In genomic region chr15:58497036-58497785, GRCh38 we compare ENCODE assay signal across 16 cellular contexts.
DNase-seq lines count a peak whose midpoint lies in the region; ATAC-seq, FAIRE-seq and TF ChIP-seq lines count a peak whose summit lies in the region.
"Had no signal": no experiment of that assay in that cellular context is flagged by ENCODE, and none has a peak within 500 bp of the region (broad histone marks: within the 10 kb centered on the region; RNA-seq: fewer than 3 reads in every experiment).

No MANE protein-coding gene starts in this region.

- H3K23me2 ChIP-seq in H1 (ENCODE audit: low read depth, low read length), result no peaks in the 10 kb centered on the region

- H3K27me3 Mint-ChIP-seq in activated T-cell treated with anti-CD3 and anti-CD28 coated beads, Interleukin-2, amount 50 U/mL, for 72 hours (ENCODE audit: low read depth), result no peaks in the 10 kb centered on the region
- peaks cover 23% of the 10 kb centered on the region for H3K27me3 Mint-ChIP-seq in progenitor cell of endocrine pancreas

- no peak overlapping the region for H3K4me3 Mint-ChIP-seq in activated T-cell treated with anti-CD3 and anti-CD28 coated beads, Interleukin-2, amount 50 U/mL, for 72 hours
- H3K4me3 Mint-ChIP-seq in progenitor cell of endocrine pancreas (ENCODE audit: low read depth), result no peak overlapping the region

- no peaks in the 10 kb centered on the region; a peak in 1 of 7 replicates for H3K4me1 ChIP-seq in H1 (replicated peaks in 1 of 4; ENCODE audit: control insufficient read depth in 3 of 4, insufficient read depth in 4 of 4, low read length in 3 of 4)
- H3K4me1 ChIP-seq in neuronal stem cell (ENCODE audit: control insufficient read depth in 2 of 2, insufficient read depth in 1 of 2, low read depth in 1 of 2, low read length in 2 of 2), result peaks cover 0 to 4% of the 10 kb centered on the region in 2 donors

- H3K4me3 ChIP-seq in H1 (ENCODE audit: extremely low read depth in 1 of 4, insufficient read depth in 2 of 4, low read depth in 3 of 4, low read length in 4 of 4), result no peak overlapping the region
- no peak overlapping the region for H3K4me3 ChIP-seq in neuronal stem cell (ENCODE audit: low read length in 2 of 2)

- H2AFZ ChIP-seq in H1 (ENCODE audit: low read length) (no peak overlapping the region), neuronal stem cell (ENCODE audit: low read length) (no peak overlapping the region)

- TF ChIP-seq EP300 in H1 (IDR thresholded peaks at IDR 0.05; ENCODE audit: borderline replicate concordance in 1 of 2, low read depth in 2 of 2, low read length in 2 of 2), result no peak

- no peak overlapping the region for H3K14ac ChIP-seq in H1 (ENCODE audit: insufficient read length)
- H3K14ac ChIP-seq in neuronal stem cell (ENCODE audit: low read length), result no peak overlapping the region

- no peaks in the 10 kb centered on the region for H3K79me2 ChIP-seq in H1 (ENCODE audit: control insufficient read depth in 1 of 2, insufficient read depth in 2 of 2, low read length in 2 of 2)

- no peaks in the 10 kb centered on the region for H4K20me1 ChIP-seq in H1 (replicated peaks in 1 of 2; ENCODE audit: control insufficient read depth in 1 of 2, insufficient read depth in 2 of 2, low read length in 2 of 2)

- POLR2A ChIA-PET in H1 (lab: Charles Lee; ENCODE audit: partially characterized antibody), result no interaction called here

- FAIRE-seq in H1 (lab: Jason Lieb, UNC), result no peak
- FAIRE-seq: G401.6, GM12891, GM19239, HTR-8/SVneo had no signal

- H3K36me3 Mint-ChIP-seq in activated T-cell treated with anti-CD3 and anti-CD28 coated beads, Interleukin-2, amount 50 U/mL, for 72 hours (ENCODE audit: insufficient read depth in 2 of 2), result no peaks in the 10 kb centered on the region
- H3K36me3 Mint-ChIP-seq in progenitor cell of endocrine pancreas (ENCODE audit: insufficient read depth), result no peaks in the 10 kb centered on the region

- no peaks in the 10 kb centered on the region for H3K9me3 ChIP-seq in H1 (ENCODE audit: insufficient read depth in 2 of 2, low read depth in 1 of 2, low read length in 1 of 2)
- H3K9me3 ChIP-seq in neuronal stem cell (replicated peaks in 1 of 2; ENCODE audit: control insufficient read depth in 2 of 2, insufficient read depth in 1 of 2, low read depth in 1 of 2, low read length in 2 of 2), result no peaks in the 10 kb centered on the region

- peaks cover 31% of the 10 kb centered on the region for H3K4me1 Mint-ChIP-seq in activated T-cell treated with anti-CD3 and anti-CD28 coated beads, Interleukin-2, amount 50 U/mL, for 72 hours (ENCODE audit: low read depth)
- H3K4me1 Mint-ChIP-seq in progenitor cell of endocrine pancreas (ENCODE audit: low read depth), result peaks cover 3% of the 10 kb centered on the region

- H2BK5ac ChIP-seq in H1 (ENCODE audit: low read depth, low read length) (no peak overlapping the region), neuronal stem cell (ENCODE audit: low read length) (no peak overlapping the region)

- TF ChIP-seq CTCF in H1 (IDR thresholded peaks at IDR 0.05; ENCODE audit: control extremely low read depth in 1 of 3, insufficient read depth in 1 of 3, low read depth in 1 of 3, low read length in 3 of 3) (no peak), progenitor cell of endocrine pancreas (IDR thresholded peaks at IDR 0.05; ENCODE audit: unreplicated experiment) (no peak)

- H2BK15ac ChIP-seq in H1 (ENCODE audit: low read length) (peak overlapping the region; percentile 85), neuronal stem cell (ENCODE audit: low read length) (no peak overlapping the region)

- 96% methylated on average over 9 of the region's 9 CpGs; no CpG with 5 or more reads in 1 of the 2 experiments for WGBS in H1 (ENCODE audit: extremely low coverage in 1 of 2, insufficient coverage in 1 of 2, insufficient read length in 1 of 2, insufficient replicate concordance in 2 of 2, low coverage in 1 of 2, low lambda C conversion rate in 2 of 2, missing lambda C conversion rate in 1 of 2), 2 experiments
- WGBS in neuronal stem cell (ENCODE audit: extremely low coverage in 2 of 2, insufficient read length in 2 of 2, insufficient replicate concordance in 1 of 2), 2 donors, result no CpG with 5 or more reads among the region's 9 CpGs

- H3K79me1 ChIP-seq in H1 (ENCODE audit: low read depth, low read length), result no peaks in the 10 kb centered on the region
- H3K79me1 ChIP-seq in neuronal stem cell (ENCODE audit: low read depth, low read length), result no peaks in the 10 kb centered on the region

- peak overlapping the region; percentile 11 for H3K27ac Mint-ChIP-seq in activated T-cell treated with anti-CD3 and anti-CD28 coated beads, Interleukin-2, amount 50 U/mL, for 72 hours
- peak overlapping the region; percentile 51 for H3K27ac Mint-ChIP-seq in progenitor cell of endocrine pancreas

- no peak for TF ChIP-seq POLR2A in H1 (IDR thresholded peaks at IDR 0.05; ENCODE audit: control extremely low read depth in 1 of 2, low read depth in 2 of 2, low read length in 2 of 2)

- no peak for TF ChIP-seq RAD21 in H1 (IDR thresholded peaks at IDR 0.05 in 1 of 2, conservative IDR thresholded peaks at IDR 0.05 in 1 of 2; ENCODE audit: low read depth in 2 of 2, low read length in 2 of 2)

- CTCF ChIA-PET in H1 (lab: Charles Lee; ENCODE audit: partially characterized antibody), result no interaction called here

- no peak overlapping the region for H2BK12ac ChIP-seq in H1 (ENCODE audit: low read depth, low read length)
- no peak overlapping the region for H2BK12ac ChIP-seq in neuronal stem cell (ENCODE audit: low read length)

- H3K4ac ChIP-seq in H1 (replicated peaks; ENCODE audit: insufficient read length, low read depth, low read length) (no peak overlapping the region), neuronal stem cell (ENCODE audit: low read length) (no peak overlapping the region)

- H4K91ac ChIP-seq in H1 (replicated peaks; ENCODE audit: insufficient read length, low read length), result no peak overlapping the region
- no peak overlapping the region for H4K91ac ChIP-seq in neuronal stem cell (ENCODE audit: low read depth, low read length, poor library complexity)

- no peaks in the 10 kb centered on the region for H3K9me3 Mint-ChIP-seq in activated T-cell treated with anti-CD3 and anti-CD28 coated beads, Interleukin-2, amount 50 U/mL, for 72 hours
- H3K9me3 Mint-ChIP-seq in progenitor cell of endocrine pancreas (ENCODE audit: low read depth), result no peaks in the 10 kb centered on the region

- DNase-seq in activated T-cell treated with anti-CD3 and anti-CD28 coated beads, Interleukin-2, amount 50 U/mL, for 72 hours, result no peak
- no peak for DNase-seq in activated T-cell treated with anti-CD3 and anti-CD28 coated beads for 4 hours
- peak; percentile 75 for DNase-seq in NCI-H524 treated with DMSO at 0.1 percent for 48 hours (lab: John Stamatoyannopoulos, UW)
- DNase-seq in H1 (ENCODE audit: low read depth in 1 of 2, low spot score in 2 of 2), result no peak
- DNase-seq in progenitor cell of endocrine pancreas (ENCODE audit: low spot score, unreplicated experiment), result no peak
- no peak for DNase-seq in NCI-H1092 treated with DMSO at 0.1 percent for 48 hours (lab: John Stamatoyannopoulos, UW)
- DNase-seq in neuronal stem cell (ENCODE audit: low spot score), result no peak
- DNase-seq: AML-193, DMS79, NCI-H146, SHP77 treated with DMSO at 0.1 percent for 48 hours had no signal

- no peak overlapping the region for H2BK20ac ChIP-seq in H1 (ENCODE audit: low read length)

- H3K4me2 ChIP-seq in H1 (ENCODE audit: insufficient read depth in 1 of 2, low read depth in 2 of 2, low read length in 2 of 2), result no peak overlapping the region
- H3K4me2 ChIP-seq in neuronal stem cell (ENCODE audit: insufficient read depth, low read length, poor library complexity, severe bottlenecking), result no peak overlapping the region

- H3K36me3 ChIP-seq in H1 (ENCODE audit: control insufficient read depth in 2 of 4, insufficient read depth in 4 of 4, low read length in 3 of 4) (no peaks in the 10 kb centered on the region), neuronal stem cell (replicated peaks in 1 of 2; ENCODE audit: control insufficient read depth in 2 of 2, insufficient read depth in 2 of 2, low read length in 2 of 2) (no peaks in the 10 kb centered on the region)

- no peak overlapping the region for H2BK120ac ChIP-seq in H1 (replicated peaks; ENCODE audit: low read depth, low read length)
- no peak overlapping the region for H2BK120ac ChIP-seq in neuronal stem cell (ENCODE audit: low read depth, low read length)

- no peak overlapping the region for H3K56ac ChIP-seq in H1 (replicated peaks; ENCODE audit: insufficient read length, low read depth, low read length)

- H2AK5ac ChIP-seq in H1 (ENCODE audit: low read depth, low read length) (0 out of 2 replicates have a peak overlapping the region, but pooled peaks have one; percentile 70), neuronal stem cell (ENCODE audit: low read depth, low read length) (no peak overlapping the region)

- H4K5ac ChIP-seq in H1 (ENCODE audit: insufficient read length, low read depth, low read length), result no peak overlapping the region

- H3K23ac ChIP-seq in H1 (ENCODE audit: insufficient read length) (no peak overlapping the region), neuronal stem cell (ENCODE audit: low read depth, low read length, poor library complexity) (no peak overlapping the region)

- H3K18ac ChIP-seq in H1 (ENCODE audit: extremely low read depth, low read length) (no peak overlapping the region), neuronal stem cell (ENCODE audit: low read length) (no peak overlapping the region)

- H3K9ac ChIP-seq in H1 (replicated peaks in 1 of 4; ENCODE audit: extremely low read depth in 1 of 4, low read depth in 3 of 4, low read length in 3 of 4) (no peak overlapping the region), neuronal stem cell (ENCODE audit: low read depth, low read length, poor library complexity) (no peak overlapping the region)

- H3K27ac ChIP-seq in H1 (ENCODE audit: low read depth, low read length) (no peak overlapping the region), neuronal stem cell (replicated peaks; ENCODE audit: low read length) (no peak overlapping the region)

- no peak for ATAC-seq in activated T-cell treated with anti-CD3 and anti-CD28 coated beads, Interleukin-2, amount 50 U/mL, for 72 hours (replicated peaks in 1 of 2)
- ATAC-seq: HCT116 had no signal

- H4K8ac ChIP-seq in H1 (ENCODE audit: extremely low read depth, insufficient read depth, low read length) (no peak overlapping the region), neuronal stem cell (ENCODE audit: low read depth, low read length) (no peak overlapping the region)

- H3K27me3 ChIP-seq in H1 (replicated peaks in 1 of 4; ENCODE audit: control insufficient read depth in 3 of 4, extremely low read depth in 1 of 4, insufficient read depth in 3 of 4, low read length in 3 of 4) (no peaks in the 10 kb centered on the region; a peak in 1 of 7 replicates), neuronal stem cell (ENCODE audit: control insufficient read depth in 3 of 3, insufficient read depth in 3 of 3, low read depth in 1 of 3, low read length in 3 of 3) (peaks cover 0 to 4% (median 0%) of the 10 kb centered on the region in 3 experiments)

TF ChIP-seq in H1, 55 proteins besides CTCF, POLR2A, EP300 and RAD21:
- TF ChIP-seq, protein P1, sequence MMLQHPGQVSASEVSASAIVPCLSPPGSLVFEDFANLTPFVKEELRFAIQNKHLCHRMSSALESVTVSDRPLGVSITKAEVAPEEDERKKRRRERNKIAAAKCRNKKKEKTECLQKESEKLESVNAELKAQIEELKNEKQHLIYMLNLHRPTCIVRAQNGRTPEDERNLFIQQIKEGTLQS (IDR thresholded peaks at IDR 0.05; ENCODE audit: insufficient read depth, low read depth, low read length), result no peak
